ENCODE assay signal across 22 cellular contexts in the genomic region with DNA sequence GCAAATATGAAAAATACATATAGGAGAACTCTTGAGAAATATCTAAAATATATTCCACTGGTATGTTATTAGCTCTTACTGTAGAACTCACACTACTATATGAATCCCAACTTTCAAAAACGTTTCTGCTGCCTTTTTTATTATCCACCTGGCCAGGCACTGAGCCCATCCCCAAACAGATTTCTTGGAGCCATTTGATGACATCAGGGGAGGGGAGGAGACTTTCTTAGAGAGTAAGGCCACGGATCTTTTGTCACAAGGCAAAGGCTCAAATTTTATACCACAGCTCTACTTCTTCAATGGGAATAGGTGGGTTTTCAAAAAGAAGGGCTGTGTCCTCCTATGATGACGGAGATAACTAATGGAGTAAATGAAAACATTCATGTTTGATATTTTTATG.
DNase-seq lines count a peak whose midpoint lies in the region; ATAC-seq, FAIRE-seq and TF ChIP-seq lines count a peak whose summit lies in the region.
"Had no signal": no experiment of that assay in that cellular context is flagged by ENCODE, and none has a peak within 500 bp of the region (broad histone marks: within the 10 kb centered on the region; RNA-seq: fewer than 3 reads in every experiment).

No MANE protein-coding gene starts in this region.

- H3K4me3 ChIP-seq in GM23338, result no peak overlapping the region
- no peak overlapping the region for H3K4me3 ChIP-seq in K562
- no peak overlapping the region for H3K4me3 ChIP-seq in mesendoderm (ENCODE audit: low read length)
- no peak overlapping the region for H3K4me3 ChIP-seq in naive thymus-derived CD4-positive, alpha-beta T cell (ENCODE audit: low read length)
- H3K4me3 ChIP-seq: BLaER1 treated with 17β-estradiol and CSF1 and Interleukin-3, amounts not matched to agents 10 nM and 100 nM had no signal

- H3K27ac ChIP-seq in GM23338 (ENCODE audit: low read depth), result no peak overlapping the region
- H3K27ac ChIP-seq in K562 (ENCODE audit: extremely low read depth, low read depth, low read length), result peak overlapping the region; percentile 56; the same call in 2 of the 3 replicates
- no peak overlapping the region for H3K27ac ChIP-seq in mesendoderm (ENCODE audit: low read depth, low read length)
- no peak overlapping the region for H3K27ac ChIP-seq in naive thymus-derived CD4-positive, alpha-beta T cell (ENCODE audit: low read depth, low read length)
- H3K27ac ChIP-seq: BLaER1 treated with 17β-estradiol and CSF1 and Interleukin-3, amounts not matched to agents 10 nM and 100 nM had no signal

- H3K27me3 Mint-ChIP-seq in GM23338 (ENCODE audit: insufficient read depth, low read depth, poor library complexity), result no peaks in the 10 kb centered on the region
- H3K27me3 Mint-ChIP-seq in naive thymus-derived CD4-positive, alpha-beta T cell, result no peaks in the 10 kb centered on the region
- H3K27me3 Mint-ChIP-seq: IgD-negative memory B cell had no signal

- TF ChIP-seq POLR2A in K562 (conservative IDR thresholded peaks at IDR 0.05), result no peak

- no peak overlapping the region for H3K56ac ChIP-seq in mesendoderm (ENCODE audit: low read length)

- H3K9me1 ChIP-seq in K562 (ENCODE audit: control insufficient read depth, insufficient read depth, low read length), result no peaks in the 10 kb centered on the region

- H3K4me1 ChIP-seq in GM23338 (ENCODE audit: insufficient read depth) (no peaks in the 10 kb centered on the region), K562 (replicated peaks in 1 of 2; ENCODE audit: control insufficient read depth in 2 of 2, insufficient read depth in 2 of 2, low read length in 2 of 2) (peaks cover 0 to 34% of the 10 kb centered on the region in 2 experiments; a peak in 2 of 5 replicates), mesendoderm (ENCODE audit: control insufficient read depth, low read depth, low read length) (no peaks in the 10 kb centered on the region)
- H3K4me1 ChIP-seq in naive thymus-derived CD4-positive, alpha-beta T cell (ENCODE audit: control insufficient read depth in 2 of 2, insufficient read depth in 2 of 2, low read length in 2 of 2), result no peaks in the 10 kb centered on the region
- H3K4me1 ChIP-seq: BLaER1 treated with 17β-estradiol and CSF1 and Interleukin-3, amounts not matched to agents 10 nM and 100 nM had no signal

- H3K4ac ChIP-seq in mesendoderm (ENCODE audit: low read depth, low read length), result no peak overlapping the region

- FAIRE-seq in K562 (lab: Jason Lieb, UNC), result no peak
- FAIRE-seq: A204.1, GM12892, GM18507, HTR-8/SVneo had no signal

- no peaks in the 10 kb centered on the region for H3K79me2 ChIP-seq in GM23338 (replicated peaks; ENCODE audit: insufficient read depth)
- H3K79me2 ChIP-seq in K562 (ENCODE audit: control insufficient read depth, insufficient read depth, low read length), result peaks cover 37% of the 10 kb centered on the region
- no peaks in the 10 kb centered on the region for H3K79me2 ChIP-seq in mesendoderm (ENCODE audit: control insufficient read depth, insufficient read depth, low read length)

- H4K5ac ChIP-seq in mesendoderm (ENCODE audit: low read length), result no peak overlapping the region

- BruUV-seq in K562 (replicated peaks; lab: Mats Ljungman, UMichigan), result no TSS peak

- H3K4me3 Mint-ChIP-seq in GM23338, result no peak overlapping the region
- H3K4me3 Mint-ChIP-seq in naive thymus-derived CD4-positive, alpha-beta T cell, result no peak overlapping the region
- H3K4me3 Mint-ChIP-seq: CD8-positive, alpha-beta T cell; IgD-negative memory B cell had no signal

- peak overlapping the region; percentile 27 for H3K27ac Mint-ChIP-seq in GM23338
- H3K27ac Mint-ChIP-seq in naive thymus-derived CD4-positive, alpha-beta T cell, result no peak overlapping the region
- H3K27ac Mint-ChIP-seq: CD8-positive, alpha-beta T cell; IgD-negative memory B cell had no signal

- H3F3A ChIP-seq in GM23338 (replicated peaks; ENCODE audit: low read depth), result no peaks in the 10 kb centered on the region

- no peak overlapping the region for H4K8ac ChIP-seq in mesendoderm (ENCODE audit: low read depth, low read length)

- no peak overlapping the region for H2BK15ac ChIP-seq in mesendoderm (replicated peaks; ENCODE audit: low read depth)

- intact Hi-C loops in K562 (cut with micrococcal nuclease), result no loop called here
- intact Hi-C loops in naive thymus-derived CD4-positive, alpha-beta T cell (cut with micrococcal nuclease), result no loop called here

- no peaks in the 10 kb centered on the region for H3K9me2 ChIP-seq in GM23338 (ENCODE audit: insufficient read depth)

- 17% methylated on average over 3 of the region's 3 CpGs for whole genome bisulfite sequencing in K562 (ENCODE audit: insufficient coverage, low coverage, missing lambda C conversion rate)
- WGBS in mesendoderm (ENCODE audit: extremely low coverage, insufficient coverage, low lambda C conversion rate), result no CpG with 5 or more reads among the region's 3 CpGs

- CTCF ChIA-PET in K562 (lab: Yijun Ruan, JAX; ENCODE audit: low intra/inter-chr PET ratio), result no interaction called here
- CTCF ChIA-PET in naive thymus-derived CD4-positive, alpha-beta T cell (lab: Charles Lee), result no interaction called here

- TF ChIP-seq RAD21 in K562 (CRISPR knock-in tag; conservative IDR thresholded peaks at IDR 0.05 in 1 of 2, IDR thresholded peaks at IDR 0.05 in 1 of 2), result no peak

- POLR2A ChIA-PET in K562 (lab: Yijun Ruan, JAX), result interaction anchor here (0.7 kb wide), 1 partner anchor 10 kb away, joined by 3 read pairs; no protein-coding TSS in a partner anchor
- POLR2A ChIA-PET in naive thymus-derived CD4-positive, alpha-beta T cell (lab: Charles Lee), result no interaction called here

- H3K36me3 Mint-ChIP-seq in GM23338 (ENCODE audit: low read depth), result no peaks in the 10 kb centered on the region
- H3K36me3 Mint-ChIP-seq in naive thymus-derived CD4-positive, alpha-beta T cell, result no peaks in the 10 kb centered on the region
- H3K36me3 Mint-ChIP-seq: CD8-positive, alpha-beta T cell; IgD-negative memory B cell had no signal

- no peaks in the 10 kb centered on the region for H3K9me3 ChIP-seq in K562 (replicated peaks; ENCODE audit: control insufficient read depth, insufficient read depth, low read depth, low read length)
- H3K9me3 ChIP-seq in naive thymus-derived CD4-positive, alpha-beta T cell (ENCODE audit: control insufficient read depth in 2 of 3, low read length in 3 of 3), result no peaks in the 10 kb centered on the region
- H3K9me3 ChIP-seq: BLaER1 treated with 17β-estradiol and CSF1 and Interleukin-3, amounts not matched to agents 10 nM and 100 nM; SJSA1 had no signal

- no peaks in the 10 kb centered on the region for H3K9me3 Mint-ChIP-seq in GM23338
- H3K9me3 Mint-ChIP-seq in naive thymus-derived CD4-positive, alpha-beta T cell, result peaks cover 0 to 4% (median 0%) of the 10 kb centered on the region in 11 donors
- H3K9me3 Mint-ChIP-seq: CD8-positive, alpha-beta T cell had no signal

- H2AFZ ChIP-seq in GM23338 (no peak overlapping the region), K562 (ENCODE audit: low read depth, low read length) (peak overlapping the region; percentile 78)

- no peak for TF ChIP-seq EP300 in K562 (IDR thresholded peaks at IDR 0.05; ENCODE audit: low read length)

- H3K27me3 ChIP-seq in GM23338 (ENCODE audit: insufficient read depth), result no peaks in the 10 kb centered on the region
- H3K27me3 ChIP-seq in K562 (ENCODE audit: control insufficient read depth in 2 of 2, insufficient read depth in 2 of 2, low read length in 2 of 2), result no peaks in the 10 kb centered on the region
- no peaks in the 10 kb centered on the region for H3K27me3 ChIP-seq in mesendoderm (ENCODE audit: insufficient read depth, low read length, poor library complexity)
- no peaks in the 10 kb centered on the region for H3K27me3 ChIP-seq in naive thymus-derived CD4-positive, alpha-beta T cell (ENCODE audit: control insufficient read depth in 2 of 2, insufficient read depth in 2 of 2, low read length in 2 of 2)
- H3K27me3 ChIP-seq: BLaER1 treated with 17β-estradiol and CSF1 and Interleukin-3, amounts not matched to agents 10 nM and 100 nM; SJSA1 had no signal

- H3K9ac ChIP-seq in K562 (ENCODE audit: insufficient read depth in 1 of 2, low read depth in 2 of 2, low read length in 2 of 2) (peak overlapping the region in 1 of 2 experiments; percentile 47; a peak in 2 of 4 replicates), mesendoderm (ENCODE audit: low read length) (no peak overlapping the region)
- H3K9ac ChIP-seq: BLaER1 treated with 17β-estradiol and CSF1 and Interleukin-3, amounts not matched to agents 10 nM and 100 nM had no signal

- H3K4me2 ChIP-seq in GM23338, result no peak overlapping the region
- peak overlapping the region; percentile 15 for H3K4me2 ChIP-seq in K562 (ENCODE audit: insufficient read depth, low read length)
- H3K4me2 ChIP-seq in mesendoderm (ENCODE audit: low read length), result no peak overlapping the region
- H3K4me2 ChIP-seq: BLaER1 treated with 17β-estradiol and CSF1 and Interleukin-3, amounts not matched to agents 10 nM and 100 nM had no signal

- peaks cover 10% of the 10 kb centered on the region; the same call in 2 of the 3 replicates for H3K4me1 Mint-ChIP-seq in GM23338
- H3K4me1 Mint-ChIP-seq in naive thymus-derived CD4-positive, alpha-beta T cell, result no peaks in the 10 kb centered on the region
- H3K4me1 Mint-ChIP-seq: IgD-negative memory B cell had no signal

- no peak overlapping the region for H3K23ac ChIP-seq in mesendoderm (ENCODE audit: low read length)

- no peak for TF ChIP-seq CTCF in GM23338 (conservative IDR thresholded peaks at IDR 0.05; ENCODE audit: low read depth in 2 of 2)
- TF ChIP-seq CTCF in K562 (IDR thresholded peaks at IDR 0.05 in 2 of 3, conservative IDR thresholded peaks at IDR 0.05 in 1 of 3; ENCODE audit: insufficient read depth in 2 of 3, low read depth in 1 of 3, low read length in 3 of 3), result no peak

- ATAC-seq in GM23338 (peak; percentile 60), K562 (peak; percentile 87)
- ATAC-seq in naive thymus-derived CD4-positive, alpha-beta T cell, result no peak
- ATAC-seq: CD8-positive, alpha-beta T cell had no signal

- H3K36me3 ChIP-seq in GM23338 (ENCODE audit: insufficient read depth) (no peaks in the 10 kb centered on the region), K562 (ENCODE audit: control insufficient read depth, insufficient read depth, low read length) (no peaks in the 10 kb centered on the region), mesendoderm (ENCODE audit: control insufficient read depth, insufficient read depth, low read length) (no peaks in the 10 kb centered on the region)
- H3K36me3 ChIP-seq in naive thymus-derived CD4-positive, alpha-beta T cell (ENCODE audit: control insufficient read depth in 2 of 3, insufficient read depth in 3 of 3, low read length in 3 of 3), result no peaks in the 10 kb centered on the region
- H3K36me3 ChIP-seq: BLaER1 treated with 17β-estradiol and CSF1 and Interleukin-3, amounts not matched to agents 10 nM and 100 nM; SJSA1 had no signal

- no peak overlapping the region for H2BK5ac ChIP-seq in mesendoderm (ENCODE audit: low read length)

- no peaks in the 10 kb centered on the region for H3K79me1 ChIP-seq in mesendoderm (ENCODE audit: low read length)

- H4K20me1 ChIP-seq in GM23338 (replicated peaks; ENCODE audit: insufficient read depth), result no peaks in the 10 kb centered on the region
- H4K20me1 ChIP-seq in K562 (replicated peaks; ENCODE audit: control insufficient read depth, insufficient read depth, low read length), result no peaks in the 10 kb centered on the region
- H4K20me1 ChIP-seq: BLaER1 treated with 17β-estradiol and CSF1 and Interleukin-3, amounts not matched to agents 10 nM and 100 nM had no signal

- no peak overlapping the region for H3K18ac ChIP-seq in mesendoderm (ENCODE audit: low read length)

- H2BK120ac ChIP-seq in mesendoderm (ENCODE audit: low read depth, low read length), result no peak overlapping the region

- in situ Hi-C loops in K562 (cut with MboI), result no loop called here

- no peak overlapping the region for H2AK5ac ChIP-seq in mesendoderm (ENCODE audit: low read length)

- DNase-seq in GM23338 (ENCODE audit: low spot score), result peak; percentile 56
- peak; percentile 42 for DNase-seq in M059J (ENCODE audit: low read depth)
- peak in 2 of 4 experiments; percentile 31 to 65 for DNase-seq in K562 (ENCODE audit: extremely low read depth in 1 of 4, low spot score in 3 of 4)
- DNase-seq in mesendoderm, result peak; percentile 15
- DNase-seq in NCI-H1694 (lab: John Stamatoyannopoulos, UW), result no peak
- no peak for DNase-seq in naive thymus-derived CD4-positive, alpha-beta T cell
- no peak for DNase-seq in GM19240 (ENCODE audit: insufficient read length, low spot score)
- DNase-seq: Calu3; CD8-positive, alpha-beta T cell; DMS53; HCEC 1CT; NCI-H187; NCI-H2107; NCI-H345; NCI-H524 treated with DMSO at 0.1 percent for 48 hours had no signal

Comparison
In these comparisons a context has a peak if more than half of its experiments do, and no peak if none do; other contexts are left out.
1. DNase-seq: peak in GM23338 (single experiment), M059J (single experiment) and mesendoderm (single experiment); none in NCI-H1694 (single experiment), naive thymus-derived CD4-positive, alpha-beta T cell (0 of 9) and GM19240 (single experiment).